7 cellular contexts compared by ENCODE assay signal in the genomic region with DNA sequence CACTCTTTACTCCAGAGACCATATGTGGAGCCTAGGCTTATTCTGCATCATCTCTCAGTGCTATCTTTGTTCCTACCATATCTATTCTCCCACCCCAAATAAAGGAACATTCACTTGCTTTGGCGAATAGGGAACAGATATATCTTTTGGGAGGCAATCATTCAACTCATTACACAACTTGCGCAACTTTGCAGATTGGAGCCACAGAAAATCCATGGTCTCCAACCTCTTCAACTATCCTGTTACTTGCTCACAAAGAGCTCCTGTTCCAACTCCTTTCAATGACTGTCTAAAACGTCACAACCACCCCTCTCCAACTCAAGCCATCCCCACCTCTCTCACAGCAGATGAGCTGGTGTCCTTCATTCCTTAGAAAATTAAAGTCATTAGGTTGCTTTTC.
"Had no signal": no experiment of that assay in that cellular context is flagged by ENCODE, and none has a peak within 500 bp of the region (broad histone marks: within the 10 kb centered on the region; RNA-seq: fewer than 3 reads in every experiment).

No MANE protein-coding gene starts in this region.

- DNase-seq: GM23248, GOT3, H9, HCEC 1CT, KBM-7 had no signal

- H3K27ac Mint-ChIP-seq: H9 had no signal

- H3K4me3 Mint-ChIP-seq: H9 had no signal

- H3K4me3 ChIP-seq: GM23248 had no signal

- H3K27ac ChIP-seq: GM23248 had no signal

- FAIRE-seq: H54, HTR-8/SVneo had no signal

- H3K9ac ChIP-seq: GM23248 had no signal

- H2AFZ ChIP-seq: GM23248 had no signal
